In genomic region chr6:126422912-126423311, GRCh38 we compare ENCODE assay signal across 19 cellular contexts.
DNase-seq lines count a peak whose midpoint lies in the region; ATAC-seq and TF ChIP-seq lines count a peak whose summit lies in the region.
"Had no signal": no experiment of that assay in that cellular context is flagged by ENCODE, and none has a peak within 500 bp of the region (broad histone marks: within the 10 kb centered on the region; RNA-seq: fewer than 3 reads in every experiment).

No MANE protein-coding gene starts in this region.

- DNase-seq in SK-N-SH (no peak), NB4 (ENCODE audit: low read depth) (peak; percentile 7), PC-9 (no peak), fibroblast of pulmonary artery (ENCODE audit: low read depth) (peak; percentile 1), GM23338 (ENCODE audit: low spot score) (no peak), NCI-H146 (lab: John Stamatoyannopoulos, UW) (no peak)
- DNase-seq in activated effector memory CD4-positive, alpha-beta T cell treated with anti-CD3 and anti-CD28 coated beads, Interleukin-2, amount 50 U/mL, for 16 hours, result no peak
- DNase-seq: 8988T; CD8-positive, alpha-beta T cell; DMS79 treated with DMSO at 0.1 percent for 48 hours; GOT3; HFFc6; NCI-H1048; NCI-H526 treated with DMSO at 0.1 percent for 48 hours; NK-92 treated with Interleukin-12 subunit alpha and Interleukin-12 subunit beta, amount 100 ng/mL, for 24 hours; T-helper 1 cell had no signal

- CTCF ChIA-PET in SK-N-SH (lab: Yijun Ruan, JAX), result interaction anchor here (0.7 to 1.2 kb wide), 4 partner anchors 194 to 387 kb away, joined by 3 to 4 read pairs (median 3); no protein-coding TSS in a partner anchor
- CTCF ChIA-PET in PC-9 (lab: Charles Lee), result interaction anchor here (1.1 kb wide), 1 partner anchor 843 kb away, joined by 3 read pairs; no protein-coding TSS in a partner anchor

- H3K9me2 ChIP-seq in SK-N-SH, result no peaks in the 10 kb centered on the region
- no peaks in the 10 kb centered on the region for H3K9me2 ChIP-seq in PC-9 (ENCODE audit: insufficient read depth)
- no peaks in the 10 kb centered on the region for H3K9me2 ChIP-seq in GM23338 (ENCODE audit: insufficient read depth)

- no peak overlapping the region for H3K4me3 Mint-ChIP-seq in GM23338
- H3K4me3 Mint-ChIP-seq: CD8-positive, alpha-beta T cell; HFFc6 had no signal

- TF ChIP-seq RAD21 in SK-N-SH (IDR thresholded peaks at IDR 0.05; ENCODE audit: low read length), result peak; percentile 41

- no peak for ATAC-seq in SK-N-SH treated with all-trans-retinoic acid at 6 μM for 48 hours
- no peak for ATAC-seq in GM23338
- ATAC-seq: CD8-positive, alpha-beta T cell; Panc1; Right ventricle myocardium inferior had no signal

- H3K27me3 ChIP-seq in SK-N-SH (ENCODE audit: insufficient read depth) (no peaks in the 10 kb centered on the region), PC-9 (ENCODE audit: insufficient read depth, low read depth) (no peaks in the 10 kb centered on the region), GM23338 (ENCODE audit: insufficient read depth) (no peaks in the 10 kb centered on the region)

- intact Hi-C loops in PC-9 (cut with micrococcal nuclease; ENCODE audit: unreplicated experiment), result no loop called here

- H3K79me2 ChIP-seq in SK-N-SH (ENCODE audit: insufficient read depth) (no peaks in the 10 kb centered on the region), PC-9 (ENCODE audit: low read depth) (no peaks in the 10 kb centered on the region), GM23338 (replicated peaks; ENCODE audit: insufficient read depth) (no peaks in the 10 kb centered on the region)

- H3K4me1 ChIP-seq in SK-N-SH (ENCODE audit: control insufficient read depth in 1 of 2, insufficient read depth in 2 of 2, low read depth in 1 of 2, low read length in 1 of 2) (no peaks in the 10 kb centered on the region), PC-9 (replicated peaks; ENCODE audit: insufficient read depth) (no peaks in the 10 kb centered on the region), GM23338 (ENCODE audit: insufficient read depth) (0 out of 2 replicates have a peak, but pooled peaks cover 5% of the 10 kb centered on the region)

- H3K9ac ChIP-seq in SK-N-SH, result no peak overlapping the region

- H3K4me3 ChIP-seq in SK-N-SH (ENCODE audit: low read depth in 2 of 2, low read length in 1 of 2) (no peak overlapping the region), NB4 (ENCODE audit: low read depth, low read length) (no peak overlapping the region), PC-9 (no peak overlapping the region), fibroblast of pulmonary artery (replicated peaks; ENCODE audit: low read depth, low read length) (no peak overlapping the region), GM23338 (no peak overlapping the region)

- 49% methylated on average over 2 of the region's 2 CpGs for WGBS in SK-N-SH (ENCODE audit: low lambda C conversion rate)

- no peaks in the 10 kb centered on the region for H3K9me3 Mint-ChIP-seq in GM23338
- H3K9me3 Mint-ChIP-seq: CD8-positive, alpha-beta T cell; HFFc6 had no signal

- H3K36me3 ChIP-seq in SK-N-SH (replicated peaks in 1 of 2; ENCODE audit: control insufficient read depth in 1 of 2, insufficient read depth in 2 of 2, low read length in 1 of 2) (no peaks in the 10 kb centered on the region), PC-9 (ENCODE audit: low read depth) (no peaks in the 10 kb centered on the region), GM23338 (ENCODE audit: insufficient read depth) (no peaks in the 10 kb centered on the region)

- H3K27ac ChIP-seq in SK-N-SH (ENCODE audit: low read depth in 2 of 2, low read length in 1 of 2) (no peak overlapping the region), PC-9 (no peak overlapping the region), GM23338 (ENCODE audit: low read depth) (no peak overlapping the region)

- TF ChIP-seq POLR2A in NB4 (IDR thresholded peaks at IDR 0.05; ENCODE audit: extremely low read depth, insufficient read length), result no peak

- no peaks in the 10 kb centered on the region for H3K36me3 Mint-ChIP-seq in GM23338 (ENCODE audit: low read depth)
- H3K36me3 Mint-ChIP-seq: CD8-positive, alpha-beta T cell had no signal

- H2AFZ ChIP-seq in SK-N-SH (ENCODE audit: low read depth) (no peak overlapping the region), PC-9 (peak overlapping the region; percentile 20; the same call in 1 of the 2 replicates), GM23338 (no peak overlapping the region)

- H4K20me1 ChIP-seq in SK-N-SH (ENCODE audit: insufficient read depth) (no peaks in the 10 kb centered on the region), PC-9 (ENCODE audit: insufficient read depth) (no peaks in the 10 kb centered on the region), GM23338 (replicated peaks; ENCODE audit: insufficient read depth) (no peaks in the 10 kb centered on the region)

- H3K9me3 ChIP-seq in SK-N-SH (no peaks in the 10 kb centered on the region), PC-9 (ENCODE audit: insufficient read depth, low read depth) (no peaks in the 10 kb centered on the region)

- no peak for TF ChIP-seq EP300 in SK-N-SH (IDR thresholded peaks at IDR 0.05; ENCODE audit: borderline replicate concordance in 1 of 2, low read depth in 1 of 2, low read length in 1 of 2)

- TF ChIP-seq CTCF in SK-N-SH (IDR thresholded peaks at IDR 0.05) (peak; percentile 18; the same call in 1 of the 2 replicates), NB4 (IDR thresholded peaks at IDR 0.05; ENCODE audit: low read depth, low read length) (no peak), PC-9 (conservative IDR thresholded peaks at IDR 0.05) (no peak), fibroblast of pulmonary artery (IDR thresholded peaks at IDR 0.05; ENCODE audit: low read length, missing control alignments) (no peak), GM23338 (conservative IDR thresholded peaks at IDR 0.05; ENCODE audit: low read depth in 2 of 2) (no peak)

- no peak overlapping the region for H3K27ac Mint-ChIP-seq in GM23338
- H3K27ac Mint-ChIP-seq: CD8-positive, alpha-beta T cell; HFFc6 had no signal

- POLR2A ChIA-PET in SK-N-SH (lab: Yijun Ruan, JAX), result no interaction called here
- POLR2A ChIA-PET in PC-9 (lab: Charles Lee; ENCODE audit: unreplicated experiment), result no interaction called here

- H3K4me2 ChIP-seq in SK-N-SH (no peak overlapping the region), PC-9 (no peak overlapping the region), GM23338 (no peak overlapping the region)

- H3F3A ChIP-seq in SK-N-SH (replicated peaks; ENCODE audit: insufficient read depth), result no peaks in the 10 kb centered on the region
- no peaks in the 10 kb centered on the region for H3F3A ChIP-seq in PC-9 (ENCODE audit: insufficient read depth, low read depth)
- no peaks in the 10 kb centered on the region for H3F3A ChIP-seq in GM23338 (replicated peaks; ENCODE audit: low read depth)

- no peaks in the 10 kb centered on the region for H3K27me3 Mint-ChIP-seq in GM23338 (ENCODE audit: insufficient read depth, low read depth, poor library complexity)

- peaks cover 4% of the 10 kb centered on the region; the same call in 2 of the 3 replicates for H3K4me1 Mint-ChIP-seq in GM23338

- BruUV-seq in PC-9 (replicated peaks; lab: Mats Ljungman, UMichigan), result no TSS peak

TF ChIP-seq in SK-N-SH, 30 proteins besides CTCF, POLR2A, EP300 and RAD21:
- no peak for TF ChIP-seq FOSL2 (IDR thresholded peaks at IDR 0.05; ENCODE audit: borderline replicate concordance, low read depth)
- TF ChIP-seq YY1 (IDR thresholded peaks at IDR 0.05; ENCODE audit: low read depth), result no peak

TF ChIP-seq in SK-N-SH treated with all-trans-retinoic acid at 6 μM for 48 hours, 23 proteins besides CTCF, POLR2A, EP300 and RAD21 (continues in another document):
- TF ChIP-seq ZNF565 (CRISPR knock-in tag; conservative IDR thresholded peaks at IDR 0.05; ENCODE audit: low read depth) (no peak), ZNF8 (CRISPR knock-in tag; IDR thresholded peaks at IDR 0.05) (no peak), ARNTL (CRISPR knock-in tag; IDR thresholded peaks at IDR 0.05; ENCODE audit: borderline replicate concordance, low read depth) (no peak)

Comparison
In these comparisons a context has a peak if more than half of its experiments do, and no peak if none do; other contexts are left out.
1. DNase-seq: peak in NB4 (single experiment) and fibroblast of pulmonary artery (single experiment); none in SK-N-SH (single experiment), PC-9 (0 of 2), GM23338 (single experiment), NCI-H146 (single experiment) and activated effector memory CD4-positive, alpha-beta T cell treated with anti-CD3 and anti-CD28 coated beads, Interleukin-2, amount 50 U/mL, for 16 hours (single experiment).